Comparison of ENCODE assay signal across 8 cellular contexts in genomic region chr14:78170203-78170602, GRCh38. TPM values are rescaled to one million over a fixed set of nuclear protein-coding genes. Genes with fewer than 3 reads are reported as not detected.
DNase-seq lines count a peak whose midpoint lies in the region; ATAC-seq and TF ChIP-seq lines count a peak whose summit lies in the region.

NRXN3 (plus strand) TSS chr14:78170373; CDS start chr14:78243094, 72,721 bp downstream.

- H3K36me3 ChIP-seq in gastroesophageal sphincter, result no peaks in the 10 kb centered on the region

- peaks cover 69% of the 10 kb centered on the region for H3K27me3 ChIP-seq in gastroesophageal sphincter

- TF ChIP-seq EP300 in gastroesophageal sphincter (IDR thresholded peaks at IDR 0.05), result no peak

- DNase-seq in DMS79 (lab: John Stamatoyannopoulos, UW) (peak; percentile 90), NCI-H69 (lab: John Stamatoyannopoulos, UW) (peak; percentile 94), nucleus accumbens (lab: John Stamatoyannopoulos, UW) (peak in 38 of 56 donors; percentile 12 to 83 (median 44))
- no peak for DNase-seq in activated CD4-positive, alpha-beta T cell treated with anti-CD3 and anti-CD28 coated beads for 4 hours

- no peaks in the 10 kb centered on the region for H3K9me3 ChIP-seq in gastroesophageal sphincter

- no peaks in the 10 kb centered on the region for H3K4me1 ChIP-seq in gastroesophageal sphincter

- WGBS in gastroesophageal sphincter (ENCODE audit: low coverage in 1 of 2), 2 donors, result 0 to 10% methylated on average over 1 to 2 of the region's 7 CpGs

- no peak for ATAC-seq in gastroesophageal sphincter
- ATAC-seq in GM19324 (IDR thresholded peaks at IDR 0.05; ENCODE audit: low FRiP score, unreplicated experiment), result no peak
- no peak for ATAC-seq in HG03460 (IDR thresholded peaks at IDR 0.05; ENCODE audit: unreplicated experiment)
- no peak for ATAC-seq in HG02642 (IDR thresholded peaks at IDR 0.05; ENCODE audit: poor library complexity, unreplicated experiment)

- H3K27ac ChIP-seq in gastroesophageal sphincter, result no peak within 1 kb of the TSS

- no peak for TF ChIP-seq CTCF in gastroesophageal sphincter (IDR thresholded peaks at IDR 0.05)

- no peak within 1 kb of the TSS for H3K4me3 ChIP-seq in gastroesophageal sphincter

- no peak for TF ChIP-seq POLR2A in gastroesophageal sphincter (IDR thresholded peaks at IDR 0.05)

RNA-seq across cellular contexts. Expression of gene NRXN3, which starts in this region (rescaled TPM):
- total RNA-seq in gastroesophageal sphincter, result 100 to 1,000 TPM in 2 of 4 donors, 10 to 100 TPM in 2; 74.2 to 192 (median 98.2) TPM

Comparison
In these comparisons a context has a peak if more than half of its experiments do, and no peak if none do; other contexts are left out.
1. DNase-seq: peak in DMS79 (single experiment), NCI-H69 (single experiment) and nucleus accumbens (38 of 56); none in activated CD4-positive, alpha-beta T cell treated with anti-CD3 and anti-CD28 coated beads for 4 hours (0 of 2).